In the genomic region with DNA sequence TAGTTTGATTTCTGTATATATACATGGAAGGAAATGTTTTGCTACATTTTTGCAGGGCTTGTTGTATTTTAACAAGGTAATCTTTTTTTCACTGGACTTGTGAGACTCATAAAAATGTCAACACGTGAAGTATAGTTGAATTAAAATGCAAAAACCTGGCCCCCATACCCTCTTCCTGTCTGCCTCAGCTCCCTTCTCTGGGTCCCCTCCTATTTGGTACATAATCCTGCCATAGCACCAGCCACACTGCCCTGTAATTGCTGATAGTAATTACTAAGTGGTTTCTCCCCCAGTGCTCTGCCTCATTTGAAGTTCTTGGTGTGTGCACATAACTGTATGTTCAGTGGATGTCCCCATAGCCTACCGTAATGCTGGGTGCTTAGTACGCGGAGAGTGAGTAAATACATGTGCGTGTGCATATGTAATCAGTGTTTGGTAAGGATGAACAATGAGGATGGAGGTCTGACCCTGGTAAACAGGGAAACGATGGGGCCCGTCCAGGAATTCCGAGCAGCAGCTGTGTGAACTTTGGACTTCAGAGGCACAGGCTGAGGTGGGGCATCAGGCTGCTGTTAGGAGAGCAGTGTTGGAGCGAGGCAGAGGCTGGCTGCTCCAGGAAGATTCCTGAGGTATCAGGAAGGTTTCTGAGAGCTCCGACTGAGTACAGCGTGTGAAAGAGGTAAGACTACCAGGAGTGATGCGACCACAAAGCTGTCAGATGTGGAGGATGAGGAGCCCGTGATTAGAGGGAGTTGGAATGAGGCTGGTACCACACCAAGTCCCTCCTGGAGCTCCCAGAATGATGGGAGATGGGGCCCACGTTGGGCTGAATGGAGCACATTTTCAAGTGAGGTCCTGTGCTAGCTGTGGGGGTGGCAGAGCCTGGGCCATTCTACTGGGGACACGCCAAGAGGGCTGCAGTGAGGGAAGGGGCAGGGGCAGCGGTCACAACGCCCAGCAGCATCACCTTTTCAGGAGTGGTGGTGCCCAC, we compare ENCODE assay signal across 19 cellular contexts.
A peak's percentile ranks its signal among the peaks of the same experiment; 100 is the strongest.
DNase-seq lines count a peak whose midpoint lies in the region; ATAC-seq and TF ChIP-seq lines count a peak whose summit lies in the region.
"Had no signal": no experiment of that assay in that cellular context is flagged by ENCODE, and none has a peak within 500 bp of the region (broad histone marks: within the 10 kb centered on the region; RNA-seq: fewer than 3 reads in every experiment).

No MANE protein-coding gene starts in this region.

- peaks cover 16% of the 10 kb centered on the region for H3K9me3 Mint-ChIP-seq in nephron
- H3K9me3 Mint-ChIP-seq: activated CD4-positive, alpha-beta memory T cell treated with anti-CD3 and anti-CD28 coated beads, Interleukin-2, amount 10 ng/mL, durations not matched to agents 7 days and 5 days had no signal

- H3K27ac ChIP-seq in KOPT-K1 (ENCODE audit: low read depth, low read length, poor library complexity, severe bottlenecking) = peak overlapping the region; percentile 24
- H3K27ac ChIP-seq: skin epidermis had no signal

- H3K4me1 Mint-ChIP-seq in nephron = peaks cover 31% of the 10 kb centered on the region
- H3K4me1 Mint-ChIP-seq: activated CD4-positive, alpha-beta memory T cell treated with anti-CD3 and anti-CD28 coated beads, Interleukin-2, amount 10 ng/mL, durations not matched to agents 7 days and 5 days had no signal

- H3K27ac Mint-ChIP-seq in nephron = peak overlapping the region; percentile 89 to 98 (median 94)
- H3K27ac Mint-ChIP-seq: activated CD4-positive, alpha-beta memory T cell treated with anti-CD3 and anti-CD28 coated beads, Interleukin-2, amount 10 ng/mL, durations not matched to agents 7 days and 5 days; activated naive CD8-positive, alpha-beta T cell had no signal

- peak overlapping the region in 2 of 3 experiments; percentile 51 to 72 for H3K4me3 Mint-ChIP-seq in nephron
- H3K4me3 Mint-ChIP-seq: activated CD4-positive, alpha-beta memory T cell treated with anti-CD3 and anti-CD28 coated beads, Interleukin-2, amount 10 ng/mL, durations not matched to agents 7 days and 5 days; activated naive CD8-positive, alpha-beta T cell; activated T-cell treated with anti-CD3 and anti-CD28 coated beads, Interleukin-2, amount 50 U/mL, for 4 hours; CD4-positive, alpha-beta memory T cell had no signal

- H3K9me3 ChIP-seq in KOPT-K1 (ENCODE audit: insufficient read depth, low read length, poor library complexity, severe bottlenecking) = peaks cover 15% of the 10 kb centered on the region

- peak; percentile 91 for DNase-seq in COLO668 (lab: John Stamatoyannopoulos, UW; ENCODE audit: unreplicated experiment)
- peak; percentile 68 for DNase-seq in amniotic epithelial cell (ENCODE audit: low read depth)
- no peak for DNase-seq in AG08396 (ENCODE audit: low spot score)
- DNase-seq in globus pallidus (ENCODE audit: low spot score) = no peak
- DNase-seq in NCI-H1105 treated with DMSO at 0.1 percent for 48 hours (lab: John Stamatoyannopoulos, UW) = no peak
- DNase-seq: activated CD4-positive, alpha-beta memory T cell treated with anti-CD3 and anti-CD28 coated beads, Interleukin-2, amount 10 ng/mL, durations not matched to agents 7 days and 5 days; activated T-cell treated with anti-CD3 and anti-CD28 coated beads, Interleukin-2, amount 50 U/mL, for 4 hours; effector memory CD4-positive, alpha-beta T cell; hypothalamus; NCI-H1930; NCI-H510A had no signal

- no peaks in the 10 kb centered on the region; the same call in 1 of the 2 replicates for H3K36me3 ChIP-seq in KOPT-K1 (ENCODE audit: insufficient read depth, low read length)

- ATAC-seq in GM18873 (IDR thresholded peaks at IDR 0.05; ENCODE audit: low FRiP score, unreplicated experiment) = no peak
- ATAC-seq: activated T-cell treated with anti-CD3 and anti-CD28 coated beads, Interleukin-2, amount 50 U/mL, for 4 hours; GM12878; Panc1 had no signal

- peaks cover 22% of the 10 kb centered on the region for H3K36me3 Mint-ChIP-seq in nephron (ENCODE audit: low read depth)

- TF ChIP-seq CTCF in nephron (IDR thresholded peaks at IDR 0.05; ENCODE audit: unreplicated experiment in 3 of 3) = no peak

- H3K27me3 Mint-ChIP-seq in nephron (ENCODE audit: low read depth) = no peaks in the 10 kb centered on the region
- H3K27me3 Mint-ChIP-seq: activated CD4-positive, alpha-beta memory T cell treated with anti-CD3 and anti-CD28 coated beads, Interleukin-2, amount 10 ng/mL, durations not matched to agents 7 days and 5 days; activated naive CD8-positive, alpha-beta T cell; CD4-positive, alpha-beta memory T cell had no signal

Comparison
In these comparisons a context has a peak if more than half of its experiments do, and no peak if none do; other contexts are left out.
1. DNase-seq: peak in COLO668 (single experiment) and amniotic epithelial cell (single experiment); none in AG08396 (single experiment), globus pallidus (single experiment) and NCI-H1105 treated with DMSO at 0.1 percent for 48 hours (single experiment).